In the genomic region with DNA sequence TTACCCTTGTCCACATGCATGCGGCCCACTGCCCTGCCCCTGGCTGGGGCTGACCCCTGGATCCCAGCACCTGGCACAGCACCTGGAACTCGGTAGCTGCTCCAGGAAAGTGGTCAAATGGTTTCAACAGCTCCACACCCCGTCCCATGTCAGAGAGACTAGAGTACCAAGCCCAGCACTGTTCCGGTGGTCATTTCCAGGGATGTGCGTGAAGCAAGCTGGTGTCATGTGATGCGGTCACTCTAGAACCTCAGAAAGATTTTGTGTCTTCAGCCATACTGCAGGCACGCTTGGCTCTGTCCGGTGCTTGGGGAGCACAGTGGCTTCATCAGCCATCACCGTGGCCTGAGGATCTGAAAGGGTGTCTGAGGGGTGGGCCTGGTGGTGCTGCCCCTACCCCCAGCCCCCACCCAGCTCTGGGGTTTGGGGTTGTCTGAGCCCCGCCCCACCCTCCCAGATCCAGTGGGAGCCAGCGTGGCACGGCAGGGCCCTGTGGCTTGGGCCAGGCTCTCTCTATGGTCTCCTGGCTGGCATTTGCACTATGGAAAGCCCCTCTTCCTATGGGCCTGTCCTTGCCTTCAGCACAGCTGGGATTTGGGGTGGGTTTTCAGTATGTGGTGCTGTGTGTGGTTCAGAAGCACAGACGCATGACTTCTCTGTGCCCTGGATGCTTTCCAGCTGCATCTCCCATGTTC, we compare ENCODE assay signal across 1 cellular context.
TF ChIP-seq lines count a peak whose summit lies in the region.

No MANE protein-coding gene starts in this region.

TF ChIP-seq in H1, 55 proteins besides CTCF, POLR2A, EP300 and RAD21:
- TF ChIP-seq CHD1 (IDR thresholded peaks at IDR 0.05; ENCODE audit: low read depth, low read length) (no peak), TCF12 (IDR thresholded peaks at IDR 0.05; ENCODE audit: low read depth, low read length) (no peak), SIRT6 (IDR thresholded peaks at IDR 0.05; ENCODE audit: low read length) (no peak), SP4 (IDR thresholded peaks at IDR 0.05; ENCODE audit: low read length) (no peak), FOSL1 (IDR thresholded peaks at IDR 0.05; ENCODE audit: insufficient read depth, low read depth, low read length) (no peak), POLR2AphosphoS5 (IDR thresholded peaks at IDR 0.05; ENCODE audit: low read depth, low read length) (no peak)
TF ChIP-seq in H1: peak in this region for 0.
